10 cellular contexts compared by ENCODE assay signal in the genomic region with DNA sequence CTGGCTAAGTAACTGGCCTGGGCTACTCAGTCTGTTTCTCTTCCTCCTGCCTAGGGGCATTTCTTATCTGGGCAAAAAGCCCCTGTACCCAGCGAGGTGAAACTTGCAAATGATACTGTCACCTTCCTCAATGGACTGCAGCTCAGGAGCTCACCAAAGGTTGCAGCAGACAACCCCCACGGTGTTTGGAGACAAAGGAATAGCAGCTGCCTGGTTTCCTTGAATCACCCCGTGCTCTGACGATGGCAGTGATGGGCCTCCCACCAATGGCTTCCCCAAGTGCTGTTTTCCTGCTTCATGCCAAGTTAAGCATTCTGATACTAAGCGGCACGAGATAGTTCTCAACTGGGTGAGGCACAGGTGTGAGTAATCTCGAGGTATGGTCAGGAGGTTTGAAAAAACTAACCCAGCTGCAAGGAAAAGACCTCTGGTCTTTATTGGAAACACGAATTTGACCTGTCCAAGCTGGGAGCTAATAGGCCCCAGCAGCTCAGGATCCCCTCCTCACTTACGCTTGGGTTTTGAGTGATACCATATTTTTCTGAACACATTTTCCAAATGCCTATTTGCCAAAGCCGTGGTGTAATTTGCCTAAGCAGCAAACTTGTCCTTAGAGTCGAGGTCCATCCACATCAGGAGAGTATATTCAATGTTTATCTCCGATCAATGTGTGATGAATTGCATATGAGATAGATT.
A peak's percentile ranks its signal among the peaks of the same experiment; 100 is the strongest.
DNase-seq lines count a peak whose midpoint lies in the region; ATAC-seq and TF ChIP-seq lines count a peak whose summit lies in the region.
"Had no signal": no experiment of that assay in that cellular context is flagged by ENCODE, and none has a peak within 500 bp of the region (broad histone marks: within the 10 kb centered on the region; RNA-seq: fewer than 3 reads in every experiment).

No MANE protein-coding gene starts in this region.

- H3K4ac ChIP-seq in H9 (ENCODE audit: low read depth, low read length) = no peak overlapping the region

- H3K23ac ChIP-seq in H9 (ENCODE audit: insufficient read length, low read depth, low read length) = no peak overlapping the region

- no peak overlapping the region for H2AK5ac ChIP-seq in H9 (ENCODE audit: insufficient read length, low read length)

- peak overlapping the region; percentile 31 for H3K18ac ChIP-seq in H9 (ENCODE audit: insufficient read length, low read depth, low read length)

- ATAC-seq in GM21576 (IDR thresholded peaks at IDR 0.05; ENCODE audit: unreplicated experiment) = no peak

- H2AFZ ChIP-seq in H9 (ENCODE audit: low read length) = no peak overlapping the region

- WGBS in H9 (ENCODE audit: extremely low coverage, insufficient read length, low lambda C conversion rate) = no CpG with 5 or more reads among the region's 12 CpGs

- no peaks in the 10 kb centered on the region for H3K9me3 Mint-ChIP-seq in H9
- H3K9me3 Mint-ChIP-seq in activated naive CD4-positive, alpha-beta T cell treated with anti-CD3 and anti-CD28 coated beads, Interleukin-2, amount 10 ng/mL, durations not matched to agents 7 days and 5 days = no peaks in the 10 kb centered on the region

- H3K27me3 ChIP-seq in H9 (ENCODE audit: insufficient read depth, low read length) = no peaks in the 10 kb centered on the region

- no peak for TF ChIP-seq CTCF in H9 (conservative IDR thresholded peaks at IDR 0.05)

- H3K9ac ChIP-seq in H9 (ENCODE audit: extremely low read depth, insufficient read length, low read length) = no peak overlapping the region

- no peaks in the 10 kb centered on the region for H3K79me1 ChIP-seq in H9 (ENCODE audit: insufficient read depth, low read depth, low read length, poor library complexity, severe bottlenecking)

- peaks cover 46 to 49% of the 10 kb centered on the region in 2 experiments for H3K4me1 Mint-ChIP-seq in H9
- H3K4me1 Mint-ChIP-seq in activated naive CD4-positive, alpha-beta T cell treated with anti-CD3 and anti-CD28 coated beads, Interleukin-2, amount 10 ng/mL, durations not matched to agents 7 days and 5 days = peaks cover 55% of the 10 kb centered on the region

- H3K9me3 ChIP-seq in H9 (ENCODE audit: control insufficient read depth, low read depth, low read length) = no peaks in the 10 kb centered on the region

- no peaks in the 10 kb centered on the region for H3K23me2 ChIP-seq in H9 (ENCODE audit: insufficient read length, low read depth, low read length, poor library complexity, severe bottlenecking)

- H3K27ac Mint-ChIP-seq in H9 = peak overlapping the region; percentile 83 to 99 (median 98)
- no peak overlapping the region for H3K27ac Mint-ChIP-seq in activated naive CD4-positive, alpha-beta T cell treated with anti-CD3 and anti-CD28 coated beads, Interleukin-2, amount 10 ng/mL, durations not matched to agents 7 days and 5 days

- no peak overlapping the region for H3T11ph ChIP-seq in H9 (ENCODE audit: low read length)

- no peak overlapping the region for H2BK5ac ChIP-seq in H9 (ENCODE audit: insufficient read length, low read length)

- H3K79me2 ChIP-seq in H9 (ENCODE audit: insufficient read depth, low read length) = no peaks in the 10 kb centered on the region

- H4K91ac ChIP-seq in H9 (ENCODE audit: insufficient read length, low read depth, low read length) = no peak overlapping the region

- no peak overlapping the region for H2BK15ac ChIP-seq in H9 (ENCODE audit: low read depth, low read length)

- H3K27me3 Mint-ChIP-seq in H9 (ENCODE audit: low read depth) = no peaks in the 10 kb centered on the region
- H3K27me3 Mint-ChIP-seq in activated naive CD4-positive, alpha-beta T cell treated with anti-CD3 and anti-CD28 coated beads, Interleukin-2, amount 10 ng/mL, durations not matched to agents 7 days and 5 days = no peaks in the 10 kb centered on the region

- H2BK20ac ChIP-seq in H9 (ENCODE audit: low read depth, low read length, poor library complexity, severe bottlenecking) = no peak overlapping the region

- no peak overlapping the region for H3K56ac ChIP-seq in H9 (ENCODE audit: insufficient read length, low read depth, low read length)

- CTCF ChIA-PET in activated naive CD4-positive, alpha-beta T cell treated with anti-CD3 and anti-CD28 coated beads, Interleukin-2, amount 10 ng/mL, durations not matched to agents 7 days and 5 days (lab: Charles Lee) = interaction anchor here (0.6 to 4.2 kb wide), 11 partner anchors 7 to 366 kb away, joined by 3 to 35 read pairs (median 3); no protein-coding TSS in a partner anchor

- H3K4me1 ChIP-seq in H9 (ENCODE audit: insufficient read depth, low read length) = peaks cover 15% of the 10 kb centered on the region; the same call in 1 of the 2 replicates

- H2BK120ac ChIP-seq in H9 (ENCODE audit: low read depth, low read length, poor library complexity, severe bottlenecking) = no peak overlapping the region

- H3K14ac ChIP-seq in H9 (ENCODE audit: insufficient read depth, low read length) = no peak overlapping the region

- H4K8ac ChIP-seq in H9 (replicated peaks; ENCODE audit: insufficient read length, low read depth, low read length) = no peak overlapping the region

- no peaks in the 10 kb centered on the region for H4K20me1 ChIP-seq in H9 (ENCODE audit: control insufficient read depth, insufficient read depth, insufficient read length)

- no peak overlapping the region for H4K5ac ChIP-seq in H9 (ENCODE audit: insufficient read length, low read depth, low read length)

- peak overlapping the region; percentile 25 to 35; a peak in 3 of 5 replicates for H3K4me3 Mint-ChIP-seq in H9
- H3K4me3 Mint-ChIP-seq in activated naive CD4-positive, alpha-beta T cell treated with anti-CD3 and anti-CD28 coated beads, Interleukin-2, amount 10 ng/mL, durations not matched to agents 7 days and 5 days = no peak overlapping the region

- peak overlapping the region; percentile 55 for H3K27ac ChIP-seq in H9 (ENCODE audit: insufficient read length, low read depth, low read length)

- H2BK12ac ChIP-seq in H9 (ENCODE audit: insufficient read length, low read depth, low read length) = peak overlapping the region; percentile 9

- H3K36me3 Mint-ChIP-seq in H9 (ENCODE audit: insufficient read depth in 1 of 3, low read depth in 3 of 3) = no peaks in the 10 kb centered on the region
- H3K36me3 Mint-ChIP-seq in activated naive CD4-positive, alpha-beta T cell treated with anti-CD3 and anti-CD28 coated beads, Interleukin-2, amount 10 ng/mL, durations not matched to agents 7 days and 5 days = no peaks in the 10 kb centered on the region

- DNase-seq in DMS114 treated with DMSO at 0.1 percent for 48 hours (lab: John Stamatoyannopoulos, UW; ENCODE audit: unreplicated experiment) (peak; percentile 48), H9 (peak; percentile 83), RPMI8226 (peak; percentile 33), medulla oblongata (ENCODE audit: extremely low spot score) (peak; percentile 22), NCI-H446 (lab: John Stamatoyannopoulos, UW) (no peak), NCI-H774 (lab: John Stamatoyannopoulos, UW) (no peak)
- no peak for DNase-seq in activated naive CD4-positive, alpha-beta T cell treated with anti-CD3 and anti-CD28 coated beads, Interleukin-2, amount 10 ng/mL, durations not matched to agents 7 days and 5 days
- DNase-seq: activated effector memory CD4-positive, alpha-beta T cell treated with Interleukin-2 at 50 U/mL for 16 hours; DMS79 had no signal

- H3K4me2 ChIP-seq in H9 (ENCODE audit: insufficient read depth, insufficient read length, low read length) = no peak overlapping the region

Comparison
In these comparisons a context has a peak if more than half of its experiments do, and no peak if none do; other contexts are left out.
1. DNase-seq: peak in DMS114 treated with DMSO at 0.1 percent for 48 hours (single experiment), H9 (single experiment), RPMI8226 (single experiment) and medulla oblongata (single experiment); none in NCI-H446 (0 of 2), NCI-H774 (single experiment) and activated naive CD4-positive, alpha-beta T cell treated with anti-CD3 and anti-CD28 coated beads, Interleukin-2, amount 10 ng/mL, durations not matched to agents 7 days and 5 days (single experiment).